23 cellular contexts compared by ENCODE assay signal in genomic region chr22:22926359-22927195, GRCh38. TPM values are rescaled to one million over a fixed set of nuclear protein-coding genes. Genes with fewer than 3 reads are reported as not detected.
A peak's percentile ranks its signal among the peaks of the same experiment; 100 is the strongest.
DNase-seq lines count a peak whose midpoint lies in the region; ATAC-seq, FAIRE-seq and TF ChIP-seq lines count a peak whose summit lies in the region.
"Had no signal": no experiment of that assay in that cellular context is flagged by ENCODE, and none has a peak within 500 bp of the region (broad histone marks: within the 10 kb centered on the region; RNA-seq: fewer than 3 reads in every experiment).

No MANE protein-coding gene starts in this region.

- no peak overlapping the region for H2BK20ac ChIP-seq in IMR-90 (ENCODE audit: low read depth, low read length)

- H3K4me3 ChIP-seq in IMR-90 (ENCODE audit: insufficient read depth, low read depth, low read length) = no peak overlapping the region
- H3K4me3 ChIP-seq: heart right ventricle, spleen had no signal

- dilution Hi-C loops in IMR-90 (cut with HindIII; ENCODE audit: low sequenced_read_pairs, unreplicated experiment) = no loop called here

- H4K91ac ChIP-seq in IMR-90 (ENCODE audit: insufficient read depth, low read depth, low read length) = no peak overlapping the region

- no peak overlapping the region for H3K23ac ChIP-seq in IMR-90 (ENCODE audit: low read depth, low read length)

- no peaks in the 10 kb centered on the region for H3K36me3 Mint-ChIP-seq in T-helper 2 cell treated with Interferon-gamma antibody and Interleukin-4, amounts not matched to agents 5 μg/mL and 100 μg/mL, for 36 hours (ENCODE audit: low read depth)
- no peaks in the 10 kb centered on the region for H3K36me3 Mint-ChIP-seq in activated B cell treated with CpG ODN at 0.5 μM for 24 hours (ENCODE audit: low read depth)
- H3K36me3 Mint-ChIP-seq in naive B cell = no peaks in the 10 kb centered on the region
- H3K36me3 Mint-ChIP-seq: brain, T-cell had no signal

- H2AFZ ChIP-seq in IMR-90 (replicated peaks; ENCODE audit: low read length, poor library complexity) = peak overlapping the region; percentile 21

- POLR2A ChIA-PET in IMR-90 (lab: Charles Lee; ENCODE audit: unreplicated experiment) = no interaction called here
- POLR2A ChIA-PET in activated B cell treated with CpG ODN at 0.5 μM for 24 hours (lab: Charles Lee) = interaction anchor here (0.6 to 2.6 kb wide), 2 partner anchors 9 to 10 kb away, joined by 4 to 9 read pairs; no protein-coding TSS in a partner anchor

- no peak overlapping the region for H2BK5ac ChIP-seq in IMR-90 (ENCODE audit: low read depth, low read length, poor library complexity, severe bottlenecking)

- H2AK5ac ChIP-seq in IMR-90 (ENCODE audit: low read depth, low read length) = no peak overlapping the region

- no peak overlapping the region for H3K4me2 ChIP-seq in IMR-90 (ENCODE audit: low read depth, low read length)

- no peaks in the 10 kb centered on the region; the same call in 1 of the 2 replicates for H3K27me3 ChIP-seq in IMR-90 (ENCODE audit: control insufficient read depth, insufficient read depth, low read length)
- H3K27me3 ChIP-seq: BE2C had no signal

- no peak for DNase-seq in T-helper 2 cell treated with Interferon-gamma antibody and Interleukin-4, amounts not matched to agents 5 μg/mL and 100 μg/mL, for 36 hours (ENCODE audit: low spot score)
- DNase-seq in T-helper 2 cell (no peak), IMR-90 (no peak), activated B cell treated with CpG ODN at 0.5 μM for 24 hours (no peak), naive B cell (no peak), foreskin melanocyte (no peak), NCI-H2107 (lab: John Stamatoyannopoulos, UW) (no peak), H54 (ENCODE audit: insufficient read length, low spot score) (no peak)
- DNase-seq: 8988T; activated naive CD8-positive, alpha-beta T cell treated with anti-CD3 and anti-CD28 coated beads, Interleukin-2, amount 50 U/mL, for 24 hours; BE2C; heart right ventricle; NCI-H1417 treated with DMSO at 0.1 percent for 48 hours; NCI-H510A; OCI-M1; SHP77; spleen; stimulated activated CD4-positive, alpha-beta T cell treated with anti-CD3 and anti-CD28 coated beads, Interleukin-4, amount 100 ng/mL, for 4 hours; T-cell had no signal

- H2BK120ac ChIP-seq in IMR-90 (ENCODE audit: low read depth, low read length) = no peak overlapping the region

- intact Hi-C loops in IMR-90 (cut with micrococcal nuclease) = no loop called here
- intact Hi-C loops in activated B cell treated with CpG ODN at 0.5 μM for 24 hours (cut with micrococcal nuclease) = no loop called here

- FAIRE-seq in H54 (lab: Jason Lieb, UNC) = no peak

- peaks cover 33% of the 10 kb centered on the region for H3K4me1 Mint-ChIP-seq in T-helper 2 cell treated with Interferon-gamma antibody and Interleukin-4, amounts not matched to agents 5 μg/mL and 100 μg/mL, for 36 hours (ENCODE audit: low read depth)
- peaks cover 100% of the 10 kb centered on the region for H3K4me1 Mint-ChIP-seq in activated B cell treated with CpG ODN at 0.5 μM for 24 hours
- H3K4me1 Mint-ChIP-seq in naive B cell = peaks cover 78 to 100% (median 94%) of the 10 kb centered on the region in 3 donors
- H3K4me1 Mint-ChIP-seq: brain had no signal

- H3K56ac ChIP-seq in IMR-90 (ENCODE audit: extremely low read depth, insufficient read depth, low read length) = no peak overlapping the region

- H3K18ac ChIP-seq in IMR-90 (ENCODE audit: low read depth, low read length) = no peak overlapping the region

- peak overlapping the region; percentile 44 for H3K4me3 Mint-ChIP-seq in T-helper 2 cell treated with Interferon-gamma antibody and Interleukin-4, amounts not matched to agents 5 μg/mL and 100 μg/mL, for 36 hours
- H3K4me3 Mint-ChIP-seq in activated B cell treated with CpG ODN at 0.5 μM for 24 hours = peak overlapping the region; percentile 24
- peak overlapping the region in 6 of 8 donors; percentile 26 to 71 (median 64) for H3K4me3 Mint-ChIP-seq in naive B cell
- H3K4me3 Mint-ChIP-seq: activated naive CD8-positive, alpha-beta T cell treated with anti-CD3 and anti-CD28 coated beads, Interleukin-2, amount 50 U/mL, for 24 hours; brain; T-cell had no signal

- H4K5ac ChIP-seq in IMR-90 (ENCODE audit: low read depth, low read length) = no peak overlapping the region

- no peaks in the 10 kb centered on the region for H3K9me3 ChIP-seq in IMR-90 (ENCODE audit: control insufficient read depth, insufficient read depth, low read length)
- H3K9me3 ChIP-seq: BE2C, heart right ventricle, spleen had no signal

- 35% methylated on average over 5 of the region's 14 CpGs; no CpG with 5 or more reads in 1 of the 2 experiments for whole genome bisulfite sequencing in IMR-90 (ENCODE audit: extremely low coverage in 2 of 2, insufficient read length in 1 of 2), 2 experiments

- no peak overlapping the region for H3K14ac ChIP-seq in IMR-90 (replicated peaks; ENCODE audit: low read depth, low read length)

- no peaks in the 10 kb centered on the region for H3K9me3 Mint-ChIP-seq in T-helper 2 cell treated with Interferon-gamma antibody and Interleukin-4, amounts not matched to agents 5 μg/mL and 100 μg/mL, for 36 hours
- H3K9me3 Mint-ChIP-seq in activated B cell treated with CpG ODN at 0.5 μM for 24 hours (no peaks in the 10 kb centered on the region), naive B cell (no peaks in the 10 kb centered on the region)
- H3K9me3 Mint-ChIP-seq: activated naive CD8-positive, alpha-beta T cell treated with anti-CD3 and anti-CD28 coated beads, Interleukin-2, amount 50 U/mL, for 24 hours; activated T-helper 2 cell treated with anti-CD3 and anti-CD28 coated beads, Interferon-gamma antibody, Interleukin-2, Interleukin-4, amounts not matched to agents 10 μg/mL and 5 μg/mL and 100 μg/mL, durations not matched to agents 14 hours and 24 hours and 36 hours; T-cell had no signal

- no TSS peak for BruUV-seq in IMR-90 (replicated peaks; lab: Mats Ljungman, UMichigan)

- in situ Hi-C loops in IMR-90 (cut with MboI; ENCODE audit: low sequenced_read_pairs) = no loop called here

- no peaks in the 10 kb centered on the region for H3K4me1 ChIP-seq in IMR-90 (ENCODE audit: control insufficient read depth, insufficient read depth, low read length)
- H3K4me1 ChIP-seq: BE2C had no signal

- H3K9ac ChIP-seq in IMR-90 (ENCODE audit: low read depth, low read length) = no peak overlapping the region

- H2AK9ac ChIP-seq in IMR-90 (replicated peaks; ENCODE audit: low read depth, low read length, poor library complexity) = no peak overlapping the region

- H2BK15ac ChIP-seq in IMR-90 (ENCODE audit: low read depth, low read length) = no peak overlapping the region

- TF ChIP-seq RAD21 in IMR-90 (IDR thresholded peaks at IDR 0.05; ENCODE audit: low read length) = no peak

- CTCF ChIA-PET in IMR-90 (lab: Yijun Ruan, JAX) (no interaction called here), activated B cell treated with CpG ODN at 0.5 μM for 24 hours (lab: Charles Lee) (no interaction called here)

- H3K27me3 Mint-ChIP-seq in T-helper 2 cell treated with Interferon-gamma antibody and Interleukin-4, amounts not matched to agents 5 μg/mL and 100 μg/mL, for 36 hours (ENCODE audit: low read depth) = peaks cover 4% of the 10 kb centered on the region
- H3K27me3 Mint-ChIP-seq in activated B cell treated with CpG ODN at 0.5 μM for 24 hours (no peaks in the 10 kb centered on the region), naive B cell (no peaks in the 10 kb centered on the region)
- H3K27me3 Mint-ChIP-seq: activated naive CD8-positive, alpha-beta T cell treated with anti-CD3 and anti-CD28 coated beads, Interleukin-2, amount 50 U/mL, for 24 hours; T-cell had no signal

- ATAC-seq in IMR-90 (ENCODE audit: low read depth) (no peak), activated B cell treated with CpG ODN at 0.5 μM for 24 hours (ENCODE audit: low read depth) (no peak), naive B cell (ENCODE audit: low read depth in 2 of 2) (no peak)
- ATAC-seq: activated naive CD8-positive, alpha-beta T cell treated with anti-CD3 and anti-CD28 coated beads, Interleukin-2, amount 50 U/mL, for 24 hours; heart right ventricle; T-cell had no signal

- TF ChIP-seq CTCF in IMR-90 (conservative IDR thresholded peaks at IDR 0.05; ENCODE audit: low read depth, low read length) (no peak), activated B cell treated with CpG ODN at 0.5 μM for 24 hours (IDR thresholded peaks at IDR 0.05) (no peak)

- H3K27ac ChIP-seq in IMR-90 (ENCODE audit: insufficient read depth, low read length) = no peak overlapping the region
- H3K27ac ChIP-seq: heart right ventricle had no signal

- H3K36me3 ChIP-seq in IMR-90 (ENCODE audit: control insufficient read depth, insufficient read depth, low read length) = no peaks in the 10 kb centered on the region
- H3K36me3 ChIP-seq: BE2C, heart right ventricle, spleen had no signal

- H3K4ac ChIP-seq in IMR-90 (ENCODE audit: low read depth, low read length) = no peak overlapping the region

- peak overlapping the region; percentile 68 for H3K27ac Mint-ChIP-seq in T-helper 2 cell treated with Interferon-gamma antibody and Interleukin-4, amounts not matched to agents 5 μg/mL and 100 μg/mL, for 36 hours
- H3K27ac Mint-ChIP-seq in activated B cell treated with CpG ODN at 0.5 μM for 24 hours (peak overlapping the region; percentile 96), naive B cell (peak overlapping the region; percentile 96 to 100 (median 100))
- H3K27ac Mint-ChIP-seq: activated naive CD8-positive, alpha-beta T cell treated with anti-CD3 and anti-CD28 coated beads, Interleukin-2, amount 50 U/mL, for 24 hours; activated T-helper 2 cell treated with anti-CD3 and anti-CD28 coated beads, Interferon-gamma antibody, Interleukin-2, Interleukin-4, amounts not matched to agents 10 μg/mL and 5 μg/mL and 100 μg/mL, durations not matched to agents 14 hours and 24 hours and 36 hours; brain; T-cell had no signal

- no peak overlapping the region for H4K8ac ChIP-seq in IMR-90 (ENCODE audit: low read depth in 2 of 2, low read length in 2 of 2)

- no peaks in the 10 kb centered on the region for H3K9me1 ChIP-seq in IMR-90 (ENCODE audit: insufficient read depth, low read length)

- TF ChIP-seq POLR2A in IMR-90 (IDR thresholded peaks at IDR 0.05; ENCODE audit: low read depth, low read length) = no peak
- TF ChIP-seq POLR2A in H54 (IDR thresholded peaks at IDR 0.05; ENCODE audit: low read depth, low read length) = no peak

- H3K79me1 ChIP-seq in IMR-90 (ENCODE audit: low read depth in 1 of 2, low read length in 2 of 2) = no peaks in the 10 kb centered on the region

- H4K20me1 ChIP-seq in IMR-90 (ENCODE audit: insufficient read depth, low read length) = no peaks in the 10 kb centered on the region

RNA-seq across cellular contexts. Expression of gene IGLL5, which starts 39.0 kb away (rescaled TPM):
- total RNA-seq in IMR-90 (2012; rRNA removed) (not detected in 2 replicates), activated B cell treated with CpG ODN at 0.5 μM for 24 hours (189 and 195 TPM in 2 replicates)
- polyA plus RNA-seq in IMR-90 (2012; rRNA removed) (not detected in 2 replicates), naive B cell (ENCODE audit: low read depth in 6 of 6) (100 to 1,000 TPM; 233 to 640 (median 475) TPM)
- not detected in 2 replicates for polyA plus RNA-seq in IMR-90 (2012; cell fraction: cytosol; rRNA removed)
- polyA plus RNA-seq in IMR-90 (2012; cell fraction: nucleus; rRNA removed; ENCODE audit: low replicate concordance) = not detected in 2 replicates
- total RNA-seq: activated T-helper 2 cell treated with anti-CD3 and anti-CD28 coated beads, Interferon-gamma antibody, Interleukin-2, Interleukin-4, amounts not matched to agents 10 μg/mL and 5 μg/mL and 100 μg/mL, durations not matched to agents 14 hours and 24 hours and 36 hours; fibroblast of lung; lower leg skin had no signal
- polyA plus RNA-seq: fibroblast of lung had no signal

Comparison
In these comparisons a context has a peak if more than half of its experiments do, and no peak if none do; other contexts are left out.
1. RNA of gene IGLL5, which starts 39.0 kb away (total RNA-seq): 189 to 195 TPM in activated B cell treated with CpG ODN at 0.5 μM for 24 hours; not detected in IMR-90; every median in the first group is over 100 times any median in the second.
2. Peak in every context shown above with its lines, with median percentiles within 50 percentile points of each other: H3K27ac Mint-ChIP-seq and H3K4me3 Mint-ChIP-seq.